Comparison of ENCODE assay signal across 1 cellular context in the genomic region with DNA sequence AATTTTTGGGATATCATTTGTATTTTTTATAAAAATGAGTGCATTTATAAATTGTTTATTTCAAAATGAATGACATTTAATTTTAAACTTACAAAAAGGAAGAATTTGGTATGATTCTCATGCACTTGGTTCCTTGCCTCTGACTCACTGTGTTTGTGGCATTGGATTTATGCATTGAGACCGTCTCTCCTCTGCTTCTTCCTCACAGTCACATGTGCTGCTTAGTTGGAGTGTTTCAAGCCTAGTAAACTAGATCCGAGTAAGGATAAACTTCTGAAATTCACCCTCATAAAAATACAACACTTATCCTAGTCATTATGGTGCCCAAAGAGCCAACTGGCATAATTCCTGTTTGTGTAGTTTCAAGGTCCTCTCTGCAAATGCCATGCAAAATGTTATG.
TF ChIP-seq lines count a peak whose summit lies in the region.

No MANE protein-coding gene starts in this region.

TF ChIP-seq in IMR-90, 13 proteins besides CTCF, POLR2A, EP300 and RAD21:
- TF ChIP-seq, protein P1, sequence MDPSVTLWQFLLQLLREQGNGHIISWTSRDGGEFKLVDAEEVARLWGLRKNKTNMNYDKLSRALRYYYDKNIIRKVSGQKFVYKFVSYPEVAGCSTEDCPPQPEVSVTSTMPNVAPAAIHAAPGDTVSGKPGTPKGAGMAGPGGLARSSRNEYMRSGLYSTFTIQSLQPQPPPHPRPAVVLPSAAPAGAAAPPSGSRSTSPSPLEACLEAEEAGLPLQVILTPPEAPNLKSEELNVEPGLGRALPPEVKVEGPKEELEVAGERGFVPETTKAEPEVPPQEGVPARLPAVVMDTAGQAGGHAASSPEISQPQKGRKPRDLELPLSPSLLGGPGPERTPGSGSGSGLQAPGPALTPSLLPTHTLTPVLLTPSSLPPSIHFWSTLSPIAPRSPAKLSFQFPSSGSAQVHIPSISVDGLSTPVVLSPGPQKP (IDR thresholded peaks at IDR 0.05; ENCODE audit: borderline replicate concordance, low read depth, low read length), result no peak
- TF ChIP-seq CHD1 (IDR thresholded peaks at IDR 0.05; ENCODE audit: low read depth, low read length), result no peak
- no peak for TF ChIP-seq FOS (IDR thresholded peaks at IDR 0.05; ENCODE audit: low read depth, low read length)
- TF ChIP-seq CEBPB (IDR thresholded peaks at IDR 0.05; ENCODE audit: low read depth, low read length), result no peak
- TF ChIP-seq MAZ (IDR thresholded peaks at IDR 0.05; ENCODE audit: borderline replicate concordance, low read depth, low read length), result no peak
- no peak for TF ChIP-seq RCOR1 (IDR thresholded peaks at IDR 0.05; ENCODE audit: insufficient replicate concordance, low read length)
- TF ChIP-seq NFE2L2 (IDR thresholded peaks at IDR 0.05; ENCODE audit: low read depth, low read length), result no peak
- TF ChIP-seq BHLHE40 (IDR thresholded peaks at IDR 0.05; ENCODE audit: low read depth, low read length), result no peak
- no peak for TF ChIP-seq RFX5 (IDR thresholded peaks at IDR 0.05; ENCODE audit: low read depth, low read length)
- TF ChIP-seq, protein P2, sequence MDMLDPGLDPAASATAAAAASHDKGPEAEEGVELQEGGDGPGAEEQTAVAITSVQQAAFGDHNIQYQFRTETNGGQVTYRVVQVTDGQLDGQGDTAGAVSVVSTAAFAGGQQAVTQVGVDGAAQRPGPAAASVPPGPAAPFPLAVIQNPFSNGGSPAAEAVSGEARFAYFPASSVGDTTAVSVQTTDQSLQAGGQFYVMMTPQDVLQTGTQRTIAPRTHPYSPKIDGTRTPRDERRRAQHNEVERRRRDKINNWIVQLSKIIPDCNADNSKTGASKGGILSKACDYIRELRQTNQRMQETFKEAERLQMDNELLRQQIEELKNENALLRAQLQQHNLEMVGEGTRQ (IDR thresholded peaks at IDR 0.05; ENCODE audit: low read depth, low read length), result no peak
- no peak for TF ChIP-seq MAFK (IDR thresholded peaks at IDR 0.05; ENCODE audit: low read depth, low read length)
- no peak for TF ChIP-seq SMC3 (IDR thresholded peaks at IDR 0.05; ENCODE audit: low read depth, low read length)
- TF ChIP-seq MXI1 (IDR thresholded peaks at IDR 0.05; ENCODE audit: borderline replicate concordance, low read depth, low read length), result no peak
